ENCODE assay signal across 17 cellular contexts in genomic region chr18:68152770-68153169, GRCh38.
A peak's percentile ranks its signal among the peaks of the same experiment; 100 is the strongest.
DNase-seq lines count a peak whose midpoint lies in the region; ATAC-seq and TF ChIP-seq lines count a peak whose summit lies in the region.
"Had no signal": no experiment of that assay in that cellular context is flagged by ENCODE, and none has a peak within 500 bp of the region (broad histone marks: within the 10 kb centered on the region; RNA-seq: fewer than 3 reads in every experiment).

No MANE protein-coding gene starts in this region.

- no peaks in the 10 kb centered on the region for H3K36me3 ChIP-seq in SJCRH30
- H3K36me3 ChIP-seq: right atrium auricular region, WERI-Rb-1 had no signal

- POLR2A ChIA-PET in HEK293T (lab: Yijun Ruan, JAX): no interaction called here

- H3K4me1 ChIP-seq in SJCRH30: no peaks in the 10 kb centered on the region
- H3K4me1 ChIP-seq: body of pancreas, right atrium auricular region had no signal

- DNase-seq in DMS53 (lab: John Stamatoyannopoulos, UW) (peak; percentile 78), HEK293T (ENCODE audit: extremely low spot score) (peak; percentile 14), SJCRH30 (peak; percentile 3 to 5), iPS-NIHi11 (ENCODE audit: low spot score) (peak; percentile 12), NOMO-1 (lab: John Stamatoyannopoulos, UW; ENCODE audit: unreplicated experiment in 2 of 2) (no peak)
- DNase-seq: activated CD8-positive, alpha-beta memory T cell treated with anti-CD3 and anti-CD28 coated beads, Interleukin-2, amount 50 U/mL, for 4 hours; activated naive CD4-positive, alpha-beta T cell treated with anti-CD3 and anti-CD28 coated beads, Interleukin-2, amount 10 ng/mL, durations not matched to agents 7 days and 5 days; C1 segment of cervical spinal cord; NCI-H187 treated with DMSO at 0.1 percent for 48 hours; stimulated activated CD4-positive, alpha-beta T cell treated with anti-CD3 and anti-CD28 coated beads, Interleukin-2, amount 100 ng/mL, for 24 hours; trophoblast cell; WERI-Rb-1 had no signal

- H3K9me3 ChIP-seq in SJCRH30 (replicated peaks): no peaks in the 10 kb centered on the region
- H3K9me3 ChIP-seq: body of pancreas, right atrium auricular region had no signal

- H3K27me3 ChIP-seq in SJCRH30: no peaks in the 10 kb centered on the region
- H3K27me3 ChIP-seq: body of pancreas, right atrium auricular region had no signal

- no peak overlapping the region for H3K27ac ChIP-seq in SJCRH30
- H3K27ac ChIP-seq: body of pancreas, right atrium auricular region, WERI-Rb-1 had no signal

- ATAC-seq in HG02938 (IDR thresholded peaks at IDR 0.05; ENCODE audit: unreplicated experiment) (no peak), GM18907 (IDR thresholded peaks at IDR 0.05; ENCODE audit: unreplicated experiment) (no peak), GM21576 (IDR thresholded peaks at IDR 0.05; ENCODE audit: unreplicated experiment) (no peak)
- ATAC-seq: body of pancreas had no signal

- H3K4me3 ChIP-seq in SJCRH30: no peak overlapping the region
- H3K4me3 ChIP-seq: body of pancreas, right atrium auricular region had no signal

- CTCF ChIA-PET in HEK293T (lab: Yijun Ruan, JAX): no interaction called here

TF ChIP-seq in HEK293T, 16 proteins besides CTCF, POLR2A, EP300 and RAD21:
- TF ChIP-seq LEF1 (IDR thresholded peaks at IDR 0.05; ENCODE audit: borderline replicate concordance) (no peak), ELF4 (IDR thresholded peaks at IDR 0.05) (no peak), NFRKB (IDR thresholded peaks at IDR 0.05) (no peak), FOXK2 (IDR thresholded peaks at IDR 0.05) (no peak), FOXA1 (IDR thresholded peaks at IDR 0.05) (no peak), SP1 (IDR thresholded peaks at IDR 0.05) (no peak)

Comparison
In these comparisons a context has a peak if more than half of its experiments do, and no peak if none do; other contexts are left out.
1. DNase-seq: peak in DMS53 (single experiment), HEK293T (single experiment), SJCRH30 (2 of 2) and iPS-NIHi11 (single experiment); none in NOMO-1 (0 of 2).